8 cellular contexts compared by ENCODE assay signal in the genomic region with DNA sequence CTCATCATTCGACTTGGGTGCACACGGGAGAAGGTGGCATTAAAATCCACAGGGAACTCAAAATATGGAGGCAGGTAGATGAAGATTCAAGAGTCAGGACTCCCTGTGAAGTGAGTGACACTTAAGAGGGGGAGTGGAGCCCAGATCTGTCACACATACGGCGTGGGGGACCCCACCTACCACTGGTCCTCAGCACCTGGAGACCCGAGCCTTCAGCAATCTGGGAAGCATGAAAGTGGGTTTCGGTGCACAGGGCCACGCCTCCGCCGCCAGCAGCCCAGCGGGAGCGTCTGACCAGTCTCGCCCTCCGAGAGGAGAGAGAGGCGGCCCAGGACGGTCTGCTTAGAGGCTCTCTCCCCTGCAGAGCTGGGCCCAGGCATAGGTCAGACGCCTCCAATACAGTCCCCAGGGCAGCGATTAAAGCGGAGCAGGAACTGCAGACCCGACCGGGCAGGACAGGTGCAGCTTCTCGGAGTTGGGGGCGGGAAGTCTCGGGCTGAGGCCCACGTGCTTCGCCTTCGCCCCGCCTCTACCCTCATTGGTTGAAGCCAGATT. TPM values are rescaled to one million over a fixed set of nuclear protein-coding genes. Genes with fewer than 3 reads are reported as not detected.
A peak's percentile ranks its signal among the peaks of the same experiment; 100 is the strongest.
DNase-seq lines count a peak whose midpoint lies in the region; ATAC-seq, FAIRE-seq and TF ChIP-seq lines count a peak whose summit lies in the region.

No MANE protein-coding gene starts in this region.

- WGBS in testis, 2 donors, result 7 to 8% methylated on average over 8 to 23 of the region's 27 CpGs

- no peaks in the 10 kb centered on the region for H3K9me3 Mint-ChIP-seq in activated CD4-positive, alpha-beta T cell treated with anti-CD3 and anti-CD28 coated beads for 36 hours (ENCODE audit: low read depth)
- H3K9me3 Mint-ChIP-seq in activated T-helper 2 cell treated with anti-CD3 and anti-CD28 coated beads, Interferon-gamma antibody, Interleukin-2, Interleukin-4, amounts not matched to agents 10 μg/mL and 5 μg/mL and 100 μg/mL, durations not matched to agents 14 hours and 24 hours and 36 hours, result no peaks in the 10 kb centered on the region

- FAIRE-seq in kidney (lab: Jason Lieb, UNC), result no peak

- peaks cover 9 to 17% of the 10 kb centered on the region in 2 donors for H3K4me1 ChIP-seq in kidney (ENCODE audit: control insufficient read depth in 1 of 2, insufficient read depth in 1 of 2, low read depth in 1 of 2, low read length in 2 of 2)
- peaks cover 10% of the 10 kb centered on the region for H3K4me1 ChIP-seq in testis

- POLR2A ChIA-PET in activated CD4-positive, alpha-beta T cell treated with anti-CD3 and anti-CD28 coated beads for 36 hours (lab: Charles Lee), result interaction anchor here (0.9 to 1.5 kb wide), 2 partner anchors 8 to 48 kb away, joined by 5 to 6 read pairs; no protein-coding TSS in a partner anchor

- no peak for TF ChIP-seq POLR2A in testis (IDR thresholded peaks at IDR 0.05)

- H3K4me3 Mint-ChIP-seq in activated CD4-positive, alpha-beta T cell treated with anti-CD3 and anti-CD28 coated beads for 36 hours, result peak overlapping the region; percentile 8
- H3K4me3 Mint-ChIP-seq in activated T-helper 2 cell treated with anti-CD3 and anti-CD28 coated beads, Interferon-gamma antibody, Interleukin-2, Interleukin-4, amounts not matched to agents 10 μg/mL and 5 μg/mL and 100 μg/mL, durations not matched to agents 14 hours and 24 hours and 36 hours (ENCODE audit: low read depth), result peak overlapping the region; percentile 57

- DNase-seq in activated CD4-positive, alpha-beta T cell treated with anti-CD3 and anti-CD28 coated beads for 36 hours, result no peak
- DNase-seq in activated CD4-positive, alpha-beta T cell treated with anti-CD3 and anti-CD28 coated beads for 48 hours, result no peak
- no peak for DNase-seq in activated T-helper 2 cell treated with anti-CD3 and anti-CD28 coated beads, Interferon-gamma antibody, Interleukin-2, Interleukin-4, amounts not matched to agents 10 μg/mL and 5 μg/mL and 100 μg/mL, durations not matched to agents 14 hours and 24 hours and 36 hours (ENCODE audit: low spot score)
- DNase-seq in kidney, result no peak
- DNase-seq in testis, result no peak
- DNase-seq in SIG-M5 (lab: John Stamatoyannopoulos, UW), result no peak
- DNase-seq in glomerular visceral epithelial cell (ENCODE audit: extremely low spot score), result no peak

- H3K27me3 ChIP-seq in testis, result no peaks in the 10 kb centered on the region

- no peak for TF ChIP-seq CTCF in kidney (IDR thresholded peaks at IDR 0.05; ENCODE audit: borderline replicate concordance, extremely low read depth, insufficient read depth)
- TF ChIP-seq CTCF in testis (IDR thresholded peaks at IDR 0.05), result no peak

- peaks cover 63% of the 10 kb centered on the region for H3K27me3 Mint-ChIP-seq in activated CD4-positive, alpha-beta T cell treated with anti-CD3 and anti-CD28 coated beads for 36 hours
- H3K27me3 Mint-ChIP-seq in activated T-helper 2 cell treated with anti-CD3 and anti-CD28 coated beads, Interferon-gamma antibody, Interleukin-2, Interleukin-4, amounts not matched to agents 10 μg/mL and 5 μg/mL and 100 μg/mL, durations not matched to agents 14 hours and 24 hours and 36 hours (ENCODE audit: low read depth), result peaks cover 35% of the 10 kb centered on the region

- no peaks in the 10 kb centered on the region for H3K9me3 ChIP-seq in kidney (ENCODE audit: control insufficient read depth in 1 of 2, low read length in 2 of 2)
- no peaks in the 10 kb centered on the region for H3K9me3 ChIP-seq in testis

- no peak overlapping the region for H3K27ac ChIP-seq in kidney (ENCODE audit: low read depth in 2 of 2, low read length in 2 of 2)
- no peak overlapping the region for H3K27ac ChIP-seq in testis

- no peak overlapping the region for H3K27ac Mint-ChIP-seq in activated CD4-positive, alpha-beta T cell treated with anti-CD3 and anti-CD28 coated beads for 36 hours
- H3K27ac Mint-ChIP-seq in activated T-helper 2 cell treated with anti-CD3 and anti-CD28 coated beads, Interferon-gamma antibody, Interleukin-2, Interleukin-4, amounts not matched to agents 10 μg/mL and 5 μg/mL and 100 μg/mL, durations not matched to agents 14 hours and 24 hours and 36 hours, result no peak overlapping the region

- H3K4me3 ChIP-seq in kidney (ENCODE audit: low read length in 2 of 2), result peak overlapping the region; percentile 74 to 76
- H3K4me3 ChIP-seq in testis, result peak overlapping the region; percentile 32 to 84

- peaks cover 12% of the 10 kb centered on the region for H3K4me1 Mint-ChIP-seq in activated CD4-positive, alpha-beta T cell treated with anti-CD3 and anti-CD28 coated beads for 36 hours
- H3K4me1 Mint-ChIP-seq in activated T-helper 2 cell treated with anti-CD3 and anti-CD28 coated beads, Interferon-gamma antibody, Interleukin-2, Interleukin-4, amounts not matched to agents 10 μg/mL and 5 μg/mL and 100 μg/mL, durations not matched to agents 14 hours and 24 hours and 36 hours (ENCODE audit: low read depth), result peaks cover 18% of the 10 kb centered on the region

- no peak for ATAC-seq in activated CD4-positive, alpha-beta T cell treated with anti-CD3 and anti-CD28 coated beads for 36 hours
- no peak for ATAC-seq in HG03442 (IDR thresholded peaks at IDR 0.05; ENCODE audit: unreplicated experiment)

- CTCF ChIA-PET in activated CD4-positive, alpha-beta T cell treated with anti-CD3 and anti-CD28 coated beads for 36 hours (lab: Charles Lee), result interaction anchor here (1.0 to 1.2 kb wide), 3 partner anchors 27 to 454 kb away, joined by 3 to 4 read pairs (median 3); a partner anchor contains a TSS

- peaks cover 2 to 3% of the 10 kb centered on the region in 2 donors for H3K36me3 ChIP-seq in kidney (ENCODE audit: control insufficient read depth in 1 of 2, insufficient read depth in 2 of 2, low read length in 2 of 2)
- no peaks in the 10 kb centered on the region for H3K36me3 ChIP-seq in testis (ENCODE audit: low read depth, missing control alignments)

- no peaks in the 10 kb centered on the region for H3K36me3 Mint-ChIP-seq in activated CD4-positive, alpha-beta T cell treated with anti-CD3 and anti-CD28 coated beads for 36 hours (ENCODE audit: low read depth)
- H3K36me3 Mint-ChIP-seq in activated T-helper 2 cell treated with anti-CD3 and anti-CD28 coated beads, Interferon-gamma antibody, Interleukin-2, Interleukin-4, amounts not matched to agents 10 μg/mL and 5 μg/mL and 100 μg/mL, durations not matched to agents 14 hours and 24 hours and 36 hours (ENCODE audit: low read depth), result no peaks in the 10 kb centered on the region

- peak overlapping the region; percentile 59 to 73 for H3K9ac ChIP-seq in kidney (ENCODE audit: low read length in 2 of 2)

- intact Hi-C loops in activated CD4-positive, alpha-beta T cell treated with anti-CD3 and anti-CD28 coated beads for 36 hours (cut with DNase I, micrococcal nuclease), result loop anchor here (1.0 to 10.0 kb wide), 8 partner anchors 8 to 674 kb away; a partner anchor contains a TSS
- intact Hi-C loops in activated T-helper 2 cell treated with anti-CD3 and anti-CD28 coated beads, Interferon-gamma antibody, Interleukin-2, Interleukin-4, amounts not matched to agents 10 μg/mL and 5 μg/mL and 100 μg/mL, durations not matched to agents 14 hours and 24 hours and 36 hours (cut with micrococcal nuclease), result loop anchor here (1.0 kb wide), 1 partner anchor 8 kb away; no protein-coding TSS in a partner anchor
- intact Hi-C loops in kidney (cut with DNase I) (no loop called here), testis (cut with DNase I; ENCODE audit: low total_unique reads) (no loop called here)

RNA-seq across cellular contexts. Expression of a gene that starts 0.6 kb away (rescaled TPM):
- total RNA-seq in activated CD4-positive, alpha-beta T cell treated with anti-CD3 and anti-CD28 coated beads for 36 hours, result 1 to 10 TPM; 1.3 to 1.7 TPM
- total RNA-seq in activated T-helper 2 cell treated with anti-CD3 and anti-CD28 coated beads, Interferon-gamma antibody, Interleukin-2, Interleukin-4, amounts not matched to agents 10 μg/mL and 5 μg/mL and 100 μg/mL, durations not matched to agents 14 hours and 24 hours and 36 hours, result 9.8 and 10.7 TPM in 2 replicates
- total RNA-seq in kidney, result 15.3 TPM
- 22.0 TPM for polyA plus RNA-seq in kidney (ENCODE audit: insufficient read depth, low read depth, low replicate concordance)
- 10 to 100 TPM; 62.7 to 68.6 TPM for total RNA-seq in testis
- polyA plus RNA-seq in testis (ENCODE audit: insufficient read depth, low read depth, low replicate concordance), result 128 TPM

RNA-seq across cellular contexts. Expression of a gene that starts 27.9 kb away (rescaled TPM):
- 1 to 10 TPM; 6.9 to 7.6 TPM for total RNA-seq in activated CD4-positive, alpha-beta T cell treated with anti-CD3 and anti-CD28 coated beads for 36 hours
- 11.9 and 14.4 TPM in 2 replicates for total RNA-seq in activated T-helper 2 cell treated with anti-CD3 and anti-CD28 coated beads, Interferon-gamma antibody, Interleukin-2, Interleukin-4, amounts not matched to agents 10 μg/mL and 5 μg/mL and 100 μg/mL, durations not matched to agents 14 hours and 24 hours and 36 hours
- total RNA-seq in kidney (9.1 TPM), testis (10 to 100 TPM; 19.5 to 24.5 TPM)
- polyA plus RNA-seq in kidney (ENCODE audit: insufficient read depth, low read depth, low replicate concordance) (2.1 TPM), testis (ENCODE audit: insufficient read depth, low read depth, low replicate concordance) (15.9 TPM)

RNA-seq across cellular contexts. Expression of a gene that starts 54.9 kb away (rescaled TPM):
- total RNA-seq in activated CD4-positive, alpha-beta T cell treated with anti-CD3 and anti-CD28 coated beads for 36 hours, result 1,000 to 10,000 TPM; 2,222 to 2,735 TPM
- 1,311 and 1,325 TPM in 2 replicates for total RNA-seq in activated T-helper 2 cell treated with anti-CD3 and anti-CD28 coated beads, Interferon-gamma antibody, Interleukin-2, Interleukin-4, amounts not matched to agents 10 μg/mL and 5 μg/mL and 100 μg/mL, durations not matched to agents 14 hours and 24 hours and 36 hours
- total RNA-seq in kidney (985 TPM), testis (100 to 1,000 TPM; 499 to 950 TPM)
- polyA plus RNA-seq in kidney (ENCODE audit: insufficient read depth, low read depth, low replicate concordance) (1,980 TPM), testis (ENCODE audit: insufficient read depth, low read depth, low replicate concordance) (1,237 TPM)

RNA-seq across cellular contexts. Expression of a gene that starts 55.0 kb away (rescaled TPM):
- total RNA-seq in activated CD4-positive, alpha-beta T cell treated with anti-CD3 and anti-CD28 coated beads for 36 hours, result 10 to 100 TPM; 20.0 to 20.4 TPM
- 26.4 and 26.6 TPM in 2 replicates for total RNA-seq in activated T-helper 2 cell treated with anti-CD3 and anti-CD28 coated beads, Interferon-gamma antibody, Interleukin-2, Interleukin-4, amounts not matched to agents 10 μg/mL and 5 μg/mL and 100 μg/mL, durations not matched to agents 14 hours and 24 hours and 36 hours
- 24.6 TPM for total RNA-seq in kidney
- 15.8 TPM for polyA plus RNA-seq in kidney (ENCODE audit: insufficient read depth, low read depth, low replicate concordance)
- total RNA-seq in testis, result 10 to 100 TPM; 20.5 to 22.0 TPM
- 9.9 TPM for polyA plus RNA-seq in testis (ENCODE audit: insufficient read depth, low read depth, low replicate concordance)

Comparison
In these comparisons a context has a peak if more than half of its experiments do, and no peak if none do; other contexts are left out.
1. intact Hi-C loops: an anchor here in activated CD4-positive, alpha-beta T cell treated with anti-CD3 and anti-CD28 coated beads for 36 hours (1.0 to 10.0 kb wide) and activated T-helper 2 cell treated with anti-CD3 and anti-CD28 coated beads, Interferon-gamma antibody, Interleukin-2, Interleukin-4, amounts not matched to agents 10 μg/mL and 5 μg/mL and 100 μg/mL, durations not matched to agents 14 hours and 24 hours and 36 hours (1.0 kb wide); none called in kidney and testis.